8 cellular contexts compared by ENCODE assay signal in the genomic region with DNA sequence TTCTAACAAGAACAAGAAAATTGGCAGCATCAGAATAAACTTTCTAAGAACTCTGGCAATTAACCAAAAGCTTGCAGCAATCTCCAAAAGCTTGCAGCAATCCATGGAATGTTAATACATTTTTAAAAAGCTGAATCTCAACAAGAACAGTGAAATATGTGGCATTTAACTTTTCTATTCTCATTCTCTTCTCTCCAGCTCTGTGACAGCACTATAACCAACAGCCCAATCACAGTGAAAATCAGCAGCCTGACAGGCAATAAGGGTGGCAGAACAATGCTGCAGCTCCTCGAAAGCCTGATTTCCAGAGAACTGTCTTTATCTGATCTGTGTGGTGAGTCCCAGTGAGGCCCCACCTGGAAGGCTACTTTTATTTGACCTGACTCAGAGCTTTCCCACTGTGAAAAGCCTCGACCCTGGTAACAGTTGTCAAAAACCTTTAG.
A peak's percentile ranks its signal among the peaks of the same experiment; 100 is the strongest.
DNase-seq lines count a peak whose midpoint lies in the region; ATAC-seq, FAIRE-seq and TF ChIP-seq lines count a peak whose summit lies in the region.

No MANE protein-coding gene starts in this region.

- no peaks in the 10 kb centered on the region for H3K9me3 ChIP-seq in A549

- H3K4me3 ChIP-seq in A549: no peak overlapping the region

- peak in 1 of 2 experiments; percentile 71; a peak in 3 of 6 replicates for ATAC-seq in A549
- ATAC-seq in GM21381 (IDR thresholded peaks at IDR 0.05; ENCODE audit: unreplicated experiment): peak; percentile 18
- no peak for ATAC-seq in GM21737 (IDR thresholded peaks at IDR 0.05; ENCODE audit: unreplicated experiment)
- no peak for ATAC-seq in HG03571 (IDR thresholded peaks at IDR 0.05; ENCODE audit: unreplicated experiment)

- whole genome bisulfite sequencing in A549 (ENCODE audit: missing lambda C conversion rate): 6% methylated on average over 2 of the region's 2 CpGs

- DNase-seq in A549 (ENCODE audit: low read depth in 1 of 2, low spot score in 1 of 2): peak in 1 of 2 experiments; percentile 5
- peak; percentile 80 for DNase-seq in NCI-H69 (lab: John Stamatoyannopoulos, UW)
- DNase-seq in globus pallidus (ENCODE audit: low spot score): peak; percentile 15
- no peak for DNase-seq in DMS114 treated with DMSO at 0.1 percent for 48 hours (lab: John Stamatoyannopoulos, UW; ENCODE audit: unreplicated experiment)
- no peak for DNase-seq in ecto neural progenitor cell (ENCODE audit: low spot score)

- TF ChIP-seq POLR2A in A549 (IDR thresholded peaks at IDR 0.05; ENCODE audit: low read length): no peak

- no peak for TF ChIP-seq CTCF in A549 (IDR thresholded peaks at IDR 0.05)

- no peak for FAIRE-seq in A549 (lab: Jason Lieb, UNC)

- CTCF ChIA-PET in A549 (lab: Yijun Ruan, JAX): no interaction called here

- peak overlapping the region; percentile 56 for H3K4me2 ChIP-seq in A549

- H3K27ac ChIP-seq in A549: no peak overlapping the region

- POLR2A ChIA-PET in A549 (lab: Yijun Ruan, JAX): no interaction called here

- peaks cover 20% of the 10 kb centered on the region for H3K4me1 ChIP-seq in A549

- TF ChIP-seq RAD21 in A549 (conservative IDR thresholded peaks at IDR 0.05 in 1 of 2, IDR thresholded peaks at IDR 0.05 in 1 of 2): no peak

- no peak for TF ChIP-seq EP300 in A549 (IDR thresholded peaks at IDR 0.05)

TF ChIP-seq in A549, 52 proteins besides CTCF, POLR2A, EP300 and RAD21:
- TF ChIP-seq PHF8 (IDR thresholded peaks at IDR 0.05; ENCODE audit: borderline replicate concordance, low read depth) (no peak), JUN (IDR thresholded peaks at IDR 0.05) (no peak)

Comparison
In these comparisons a context has a peak if more than half of its experiments do, and no peak if none do; other contexts are left out.
1. DNase-seq: peak in NCI-H69 (single experiment) and globus pallidus (single experiment); none in DMS114 treated with DMSO at 0.1 percent for 48 hours (single experiment) and ecto neural progenitor cell (single experiment).